In the genomic region with DNA sequence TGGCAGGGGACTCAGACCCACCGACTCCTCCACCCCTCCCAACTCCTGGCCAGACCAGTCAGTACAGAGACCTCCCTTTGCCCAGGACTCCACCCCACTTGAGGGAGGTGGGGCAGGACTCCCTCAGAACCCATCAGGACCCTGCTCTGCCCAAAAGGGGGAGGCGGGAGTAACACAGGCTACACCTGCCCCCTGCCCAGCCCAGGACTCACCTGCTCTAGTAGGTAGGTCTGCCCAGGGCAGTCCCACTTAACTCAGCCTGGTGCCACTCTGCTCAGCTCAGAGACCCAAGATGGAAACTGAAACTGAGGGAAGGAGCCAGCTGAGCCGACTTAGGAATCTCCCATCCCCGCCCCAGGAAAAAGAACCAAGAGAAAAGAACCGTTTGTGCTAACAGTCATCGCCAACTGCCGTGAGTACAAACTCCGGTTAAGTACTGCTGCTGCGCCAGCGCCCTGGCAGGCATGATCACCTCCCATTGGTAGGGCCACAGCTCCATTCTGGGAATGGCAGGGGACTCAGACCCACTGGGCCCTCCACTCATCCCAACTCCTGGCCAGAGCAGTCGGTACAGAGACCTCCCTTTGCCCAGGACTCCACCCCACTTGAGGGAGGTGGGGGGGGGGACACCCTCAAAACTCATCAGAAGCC, we compare ENCODE assay signal across 8 cellular contexts. TPM values are rescaled to one million over a fixed set of nuclear protein-coding genes. Genes with fewer than 3 reads are reported as not detected.
A peak's percentile ranks its signal among the peaks of the same experiment; 100 is the strongest.
DNase-seq lines count a peak whose midpoint lies in the region; ATAC-seq and TF ChIP-seq lines count a peak whose summit lies in the region.

No MANE protein-coding gene starts in this region.

- H3K27ac ChIP-seq in IMR-90 (ENCODE audit: insufficient read depth, low read length): peak overlapping the region; percentile 19

- dilution Hi-C loops in IMR-90 (cut with HindIII; ENCODE audit: low sequenced_read_pairs, unreplicated experiment): no loop called here

- no peak overlapping the region for H3K18ac ChIP-seq in IMR-90 (ENCODE audit: low read depth, low read length)

- H3K9me3 ChIP-seq in IMR-90 (ENCODE audit: control insufficient read depth, insufficient read depth, low read length): no peaks in the 10 kb centered on the region

- H4K8ac ChIP-seq in IMR-90 (ENCODE audit: low read depth in 2 of 2, low read length in 2 of 2): peak overlapping the region; percentile 83 to 97

- H3K9ac ChIP-seq in IMR-90 (ENCODE audit: low read depth, low read length): peak overlapping the region; percentile 25

- no peaks in the 10 kb centered on the region for H3K27me3 Mint-ChIP-seq in activated naive CD8-positive, alpha-beta T cell treated with anti-CD3 and anti-CD28 coated beads, Interleukin-2, amount 10 ng/mL, durations not matched to agents 7 days and 5 days
- no peaks in the 10 kb centered on the region for H3K27me3 Mint-ChIP-seq in stimulated activated memory B cell treated with anti-CD40 and anti-IgM and Interleukin-4, amounts not matched to agents 10 μg/mL and 1 μg/mL and 100 μg/mL, for 72 hours

- H2BK120ac ChIP-seq in IMR-90 (ENCODE audit: low read depth, low read length): no peak overlapping the region; the same call in 1 of the 2 replicates

- TF ChIP-seq CTCF in IMR-90 (conservative IDR thresholded peaks at IDR 0.05; ENCODE audit: low read depth, low read length): no peak

- peak overlapping the region; percentile 82 for H2AK5ac ChIP-seq in IMR-90 (ENCODE audit: low read depth, low read length)

- BruUV-seq in IMR-90 (replicated peaks; lab: Mats Ljungman, UMichigan): no TSS peak

- in situ Hi-C loops in IMR-90 (cut with MboI; ENCODE audit: low sequenced_read_pairs): loop anchor here (5.0 kb wide), 2 partner anchors 85 to 145 kb away; partner anchors contain the start of gene CNP

- peak overlapping the region; percentile 81 for H4K5ac ChIP-seq in IMR-90 (ENCODE audit: low read depth, low read length)

- peaks cover 12% of the 10 kb centered on the region; the same call in 1 of the 2 replicates for H3K36me3 ChIP-seq in IMR-90 (ENCODE audit: control insufficient read depth, insufficient read depth, low read length)

- peaks cover 36% of the 10 kb centered on the region for H3K4me1 Mint-ChIP-seq in activated naive CD8-positive, alpha-beta T cell treated with anti-CD3 and anti-CD28 coated beads, Interleukin-2, amount 10 ng/mL, durations not matched to agents 7 days and 5 days
- H3K4me1 Mint-ChIP-seq in stimulated activated memory B cell treated with anti-CD40 and anti-IgM and Interleukin-4, amounts not matched to agents 10 μg/mL and 1 μg/mL and 100 μg/mL, for 72 hours: peaks cover 79% of the 10 kb centered on the region

- ATAC-seq in IMR-90 (ENCODE audit: low read depth) (peak; percentile 45), HG03159 (IDR thresholded peaks at IDR 0.05; ENCODE audit: unreplicated experiment) (no peak)
- ATAC-seq in activated naive CD8-positive, alpha-beta T cell treated with anti-CD3 and anti-CD28 coated beads, Interleukin-2, amount 10 ng/mL, durations not matched to agents 7 days and 5 days (ENCODE audit: low read depth): peak; percentile 10
- ATAC-seq in stimulated activated memory B cell treated with anti-CD40 and anti-IgM and Interleukin-4, amounts not matched to agents 10 μg/mL and 1 μg/mL and 100 μg/mL, for 72 hours: no peak

- peak overlapping the region; percentile 36 for H2BK5ac ChIP-seq in IMR-90 (ENCODE audit: low read depth, low read length, poor library complexity, severe bottlenecking)

- POLR2A ChIA-PET in IMR-90 (lab: Charles Lee; ENCODE audit: unreplicated experiment): no interaction called here
- POLR2A ChIA-PET in activated naive CD8-positive, alpha-beta T cell treated with anti-CD3 and anti-CD28 coated beads, Interleukin-2, amount 10 ng/mL, durations not matched to agents 7 days and 5 days (lab: Charles Lee): interaction anchor here (0.7 to 4.5 kb wide), 25 partner anchors 9 to 424 kb away, joined by 3 to 108 read pairs (median 7); partner anchors contain the start of genes ACLY, CNP, DNAJC7 and GHDC

- H3K9me1 ChIP-seq in IMR-90 (ENCODE audit: insufficient read depth, low read length): peaks cover 4% of the 10 kb centered on the region; the same call in 1 of the 2 replicates

- peak overlapping the region; percentile 68 for H3K4me2 ChIP-seq in IMR-90 (ENCODE audit: low read depth, low read length)

- H3K27me3 ChIP-seq in IMR-90 (ENCODE audit: control insufficient read depth, insufficient read depth, low read length): no peaks in the 10 kb centered on the region

- H3K4me3 Mint-ChIP-seq in activated naive CD8-positive, alpha-beta T cell treated with anti-CD3 and anti-CD28 coated beads, Interleukin-2, amount 10 ng/mL, durations not matched to agents 7 days and 5 days: peak overlapping the region; percentile 88
- H3K4me3 Mint-ChIP-seq in stimulated activated memory B cell treated with anti-CD40 and anti-IgM and Interleukin-4, amounts not matched to agents 10 μg/mL and 1 μg/mL and 100 μg/mL, for 72 hours: peak overlapping the region; percentile 71

- H4K20me1 ChIP-seq in IMR-90 (ENCODE audit: insufficient read depth, low read length): no peaks in the 10 kb centered on the region

- no peaks in the 10 kb centered on the region for H3K79me1 ChIP-seq in IMR-90 (ENCODE audit: low read depth in 1 of 2, low read length in 2 of 2)

- peaks cover 6% of the 10 kb centered on the region; the same call in 1 of the 2 replicates for H3K4me1 ChIP-seq in IMR-90 (ENCODE audit: control insufficient read depth, insufficient read depth, low read length)

- peak; percentile 47 for DNase-seq in DMS53 (lab: John Stamatoyannopoulos, UW)
- DNase-seq in DMS53 treated with DMSO at 0.1 percent for 48 hours (lab: John Stamatoyannopoulos, UW; ENCODE audit: unreplicated experiment): no peak
- peak; percentile 17 for DNase-seq in IMR-90
- peak; percentile 63 for DNase-seq in activated naive CD8-positive, alpha-beta T cell treated with anti-CD3 and anti-CD28 coated beads, Interleukin-2, amount 10 ng/mL, durations not matched to agents 7 days and 5 days
- peak; percentile 45 for DNase-seq in inferior parietal cortex (ENCODE audit: extremely low spot score)
- no peak for DNase-seq in NCI-H2171 (lab: John Stamatoyannopoulos, UW)

- 0 out of 2 replicates have a peak overlapping the region, but pooled peaks have one; percentile 29 for H3K23ac ChIP-seq in IMR-90 (ENCODE audit: low read depth, low read length)

- no peak overlapping the region for H2BK15ac ChIP-seq in IMR-90 (ENCODE audit: low read depth, low read length)

- intact Hi-C loops in IMR-90 (cut with micrococcal nuclease): no loop called here

- no peak for TF ChIP-seq POLR2A in IMR-90 (IDR thresholded peaks at IDR 0.05; ENCODE audit: low read depth, low read length)

- H3K14ac ChIP-seq in IMR-90 (replicated peaks; ENCODE audit: low read depth, low read length): peak overlapping the region; percentile 64; the same call in 1 of the 2 replicates

- peak overlapping the region; percentile 97 for H3K27ac Mint-ChIP-seq in activated naive CD8-positive, alpha-beta T cell treated with anti-CD3 and anti-CD28 coated beads, Interleukin-2, amount 10 ng/mL, durations not matched to agents 7 days and 5 days
- peak overlapping the region; percentile 90 for H3K27ac Mint-ChIP-seq in stimulated activated memory B cell treated with anti-CD40 and anti-IgM and Interleukin-4, amounts not matched to agents 10 μg/mL and 1 μg/mL and 100 μg/mL, for 72 hours

- CTCF ChIA-PET in IMR-90 (lab: Yijun Ruan, JAX): interaction anchor here (0.8 kb wide), 1 partner anchor 87 kb away, joined by 3 read pairs; no protein-coding TSS in a partner anchor

- peak overlapping the region; percentile 90 for H2AFZ ChIP-seq in IMR-90 (replicated peaks; ENCODE audit: low read length, poor library complexity)

- no peak overlapping the region for H3K56ac ChIP-seq in IMR-90 (ENCODE audit: extremely low read depth, insufficient read depth, low read length)

- H4K91ac ChIP-seq in IMR-90 (ENCODE audit: insufficient read depth, low read depth, low read length): peak overlapping the region; percentile 70

- TF ChIP-seq RAD21 in IMR-90 (IDR thresholded peaks at IDR 0.05; ENCODE audit: low read length): no peak

- no peak overlapping the region for H2BK20ac ChIP-seq in IMR-90 (ENCODE audit: low read depth, low read length)

- peak overlapping the region; percentile 97 for H2AK9ac ChIP-seq in IMR-90 (replicated peaks; ENCODE audit: low read depth, low read length, poor library complexity)

- peak overlapping the region; percentile 37 for H3K4me3 ChIP-seq in IMR-90 (ENCODE audit: insufficient read depth, low read depth, low read length)

- H3K4ac ChIP-seq in IMR-90 (ENCODE audit: low read depth, low read length): peak overlapping the region; percentile 55

- H3K36me3 Mint-ChIP-seq in activated naive CD8-positive, alpha-beta T cell treated with anti-CD3 and anti-CD28 coated beads, Interleukin-2, amount 10 ng/mL, durations not matched to agents 7 days and 5 days: peaks cover 22% of the 10 kb centered on the region
- H3K36me3 Mint-ChIP-seq in stimulated activated memory B cell treated with anti-CD40 and anti-IgM and Interleukin-4, amounts not matched to agents 10 μg/mL and 1 μg/mL and 100 μg/mL, for 72 hours: peaks cover 17% of the 10 kb centered on the region

- 92% methylated on average over 6 of the region's 11 CpGs; no CpG with 5 or more reads in 1 of the 2 experiments for WGBS in IMR-90 (ENCODE audit: extremely low coverage in 2 of 2, insufficient read length in 1 of 2), 2 experiments

- H3K9me3 Mint-ChIP-seq in activated naive CD8-positive, alpha-beta T cell treated with anti-CD3 and anti-CD28 coated beads, Interleukin-2, amount 10 ng/mL, durations not matched to agents 7 days and 5 days: no peaks in the 10 kb centered on the region
- no peaks in the 10 kb centered on the region for H3K9me3 Mint-ChIP-seq in stimulated activated memory B cell treated with anti-CD40 and anti-IgM and Interleukin-4, amounts not matched to agents 10 μg/mL and 1 μg/mL and 100 μg/mL, for 72 hours

RNA-seq across cellular contexts. Expression of gene DHX58, which starts 0.5 kb away (rescaled TPM):
- 1.1 and 1.4 TPM in 2 replicates for total RNA-seq in IMR-90 (2012; rRNA removed)
- polyA plus RNA-seq in IMR-90 (2012; rRNA removed): 1.9 and 2.8 TPM in 2 replicates
- polyA plus RNA-seq in IMR-90 (2012; cell fraction: cytosol; rRNA removed): 1.9 and 2.5 TPM in 2 replicates
- polyA plus RNA-seq in IMR-90 (2012; cell fraction: nucleus; rRNA removed; ENCODE audit: low replicate concordance): 14.8 and 19.4 TPM in 2 replicates
- 10 to 100 TPM; 68.7 to 77.6 TPM for total RNA-seq in activated naive CD8-positive, alpha-beta T cell treated with anti-CD3 and anti-CD28 coated beads, Interleukin-2, amount 10 ng/mL, durations not matched to agents 7 days and 5 days

RNA-seq across cellular contexts. Expression of gene KAT2A, which starts 9.1 kb away (rescaled TPM):
- total RNA-seq in IMR-90 (2012; rRNA removed): 5.3 and 6.3 TPM in 2 replicates
- polyA plus RNA-seq in IMR-90 (2012; rRNA removed): 28.2 and 31.4 TPM in 2 replicates
- polyA plus RNA-seq in IMR-90 (2012; cell fraction: cytosol; rRNA removed): 12.9 and 17.4 TPM in 2 replicates
- 273 and 329 TPM in 2 replicates for polyA plus RNA-seq in IMR-90 (2012; cell fraction: nucleus; rRNA removed; ENCODE audit: low replicate concordance)
- total RNA-seq in activated naive CD8-positive, alpha-beta T cell treated with anti-CD3 and anti-CD28 coated beads, Interleukin-2, amount 10 ng/mL, durations not matched to agents 7 days and 5 days: 10 to 100 TPM; 45.1 to 46.9 TPM

RNA-seq across cellular contexts. Expression of gene HSPB9, which starts 10.6 kb away (rescaled TPM):
- total RNA-seq in IMR-90 (2012; rRNA removed): not detected in 2 replicates
- not detected in 2 replicates for polyA plus RNA-seq in IMR-90 (2012; rRNA removed)
- polyA plus RNA-seq in IMR-90 (2012; cell fraction: cytosol; rRNA removed): not detected in 2 replicates
- polyA plus RNA-seq in IMR-90 (2012; cell fraction: nucleus; rRNA removed; ENCODE audit: low replicate concordance): 0.06 and 0.09 TPM in 2 replicates
- total RNA-seq in activated naive CD8-positive, alpha-beta T cell treated with anti-CD3 and anti-CD28 coated beads, Interleukin-2, amount 10 ng/mL, durations not matched to agents 7 days and 5 days: under 1 TPM; 0.31 to 0.36 TPM

RNA-seq across cellular contexts. Expression of gene ZNF385C, which starts 13.8 kb away (rescaled TPM):
- not detected in 2 replicates for total RNA-seq in IMR-90 (2012; rRNA removed)
- not detected in 2 replicates for polyA plus RNA-seq in IMR-90 (2012; rRNA removed)
- not detected in 2 replicates for polyA plus RNA-seq in IMR-90 (2012; cell fraction: cytosol; rRNA removed)
- not detected in 2 replicates for polyA plus RNA-seq in IMR-90 (2012; cell fraction: nucleus; rRNA removed; ENCODE audit: low replicate concordance)
- under 1 TPM; 0.40 to 0.58 TPM for total RNA-seq in activated naive CD8-positive, alpha-beta T cell treated with anti-CD3 and anti-CD28 coated beads, Interleukin-2, amount 10 ng/mL, durations not matched to agents 7 days and 5 days

RNA-seq across cellular contexts. Expression of gene RAB5C, which starts 42.8 kb away (rescaled TPM):
- 112 and 126 TPM in 2 replicates for total RNA-seq in IMR-90 (2012; rRNA removed)
- polyA plus RNA-seq in IMR-90 (2012; rRNA removed): 277 and 312 TPM in 2 replicates
- polyA plus RNA-seq in IMR-90 (2012; cell fraction: cytosol; rRNA removed): 208 and 308 TPM in 2 replicates
- polyA plus RNA-seq in IMR-90 (2012; cell fraction: nucleus; rRNA removed; ENCODE audit: low replicate concordance): 135 and 149 TPM in 2 replicates
- total RNA-seq in activated naive CD8-positive, alpha-beta T cell treated with anti-CD3 and anti-CD28 coated beads, Interleukin-2, amount 10 ng/mL, durations not matched to agents 7 days and 5 days: 10 to 100 TPM; 86.7 to 90.5 TPM

Comparison
In these comparisons a context has a peak if more than half of its experiments do, and no peak if none do; other contexts are left out.
1. DNase-seq: peak in DMS53 (single experiment), IMR-90 (single experiment), activated naive CD8-positive, alpha-beta T cell treated with anti-CD3 and anti-CD28 coated beads, Interleukin-2, amount 10 ng/mL, durations not matched to agents 7 days and 5 days (single experiment) and inferior parietal cortex (single experiment); none in DMS53 treated with DMSO at 0.1 percent for 48 hours (single experiment) and NCI-H2171 (single experiment).
2. ATAC-seq: peak in IMR-90 (single experiment) and activated naive CD8-positive, alpha-beta T cell treated with anti-CD3 and anti-CD28 coated beads, Interleukin-2, amount 10 ng/mL, durations not matched to agents 7 days and 5 days (single experiment); none in stimulated activated memory B cell treated with anti-CD40 and anti-IgM and Interleukin-4, amounts not matched to agents 10 μg/mL and 1 μg/mL and 100 μg/mL, for 72 hours (single experiment) and HG03159 (single experiment).
3. RNA of gene DHX58, which starts 0.5 kb away (total RNA-seq): 68.7 to 77.6 TPM in activated naive CD8-positive, alpha-beta T cell treated with anti-CD3 and anti-CD28 coated beads, Interleukin-2, amount 10 ng/mL, durations not matched to agents 7 days and 5 days; 1.1 to 1.4 TPM in IMR-90; every median in the first group is over 10 times any median in the second.